9 cellular contexts compared by ENCODE assay signal in the genomic region with DNA sequence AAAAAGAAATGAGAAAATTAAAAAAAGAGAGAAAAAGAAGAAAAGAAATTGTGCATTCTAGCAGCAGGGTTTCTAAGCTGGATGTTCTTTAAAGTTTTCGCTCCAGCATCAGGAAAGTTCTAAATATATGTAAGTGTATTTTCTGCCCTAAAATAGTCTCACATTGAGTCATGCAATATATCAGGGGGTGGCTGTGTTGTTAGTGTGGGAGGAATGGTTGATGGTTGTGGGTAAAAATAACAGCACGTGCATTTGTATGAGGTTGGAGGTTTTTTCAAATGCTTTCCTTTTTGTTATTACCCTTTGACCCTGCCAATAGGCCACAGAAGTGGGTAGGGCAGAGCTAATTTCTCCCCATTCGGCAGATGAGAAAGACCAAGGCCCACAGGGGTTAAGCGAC.
"Had no signal": no experiment of that assay in that cellular context is flagged by ENCODE, and none has a peak within 500 bp of the region (broad histone marks: within the 10 kb centered on the region; RNA-seq: fewer than 3 reads in every experiment).

No MANE protein-coding gene starts in this region.

- H3K9me3 ChIP-seq: HAP-1 had no signal

- DNase-seq: GM23248, GOT3, H7, HFFc6, IMR-90, KBM-7 had no signal

- H2AFZ ChIP-seq: GM23248 had no signal

- H3K27ac ChIP-seq: GM23248, HL-60 had no signal

- H3K36me3 ChIP-seq: HAP-1 had no signal

- ATAC-seq: HCT116 had no signal

- H3K4me3 ChIP-seq: GM23248, HAP-1 had no signal

- H3K9ac ChIP-seq: GM23248 had no signal

- H3K4me1 ChIP-seq: HAP-1 had no signal
